In the genomic region with DNA sequence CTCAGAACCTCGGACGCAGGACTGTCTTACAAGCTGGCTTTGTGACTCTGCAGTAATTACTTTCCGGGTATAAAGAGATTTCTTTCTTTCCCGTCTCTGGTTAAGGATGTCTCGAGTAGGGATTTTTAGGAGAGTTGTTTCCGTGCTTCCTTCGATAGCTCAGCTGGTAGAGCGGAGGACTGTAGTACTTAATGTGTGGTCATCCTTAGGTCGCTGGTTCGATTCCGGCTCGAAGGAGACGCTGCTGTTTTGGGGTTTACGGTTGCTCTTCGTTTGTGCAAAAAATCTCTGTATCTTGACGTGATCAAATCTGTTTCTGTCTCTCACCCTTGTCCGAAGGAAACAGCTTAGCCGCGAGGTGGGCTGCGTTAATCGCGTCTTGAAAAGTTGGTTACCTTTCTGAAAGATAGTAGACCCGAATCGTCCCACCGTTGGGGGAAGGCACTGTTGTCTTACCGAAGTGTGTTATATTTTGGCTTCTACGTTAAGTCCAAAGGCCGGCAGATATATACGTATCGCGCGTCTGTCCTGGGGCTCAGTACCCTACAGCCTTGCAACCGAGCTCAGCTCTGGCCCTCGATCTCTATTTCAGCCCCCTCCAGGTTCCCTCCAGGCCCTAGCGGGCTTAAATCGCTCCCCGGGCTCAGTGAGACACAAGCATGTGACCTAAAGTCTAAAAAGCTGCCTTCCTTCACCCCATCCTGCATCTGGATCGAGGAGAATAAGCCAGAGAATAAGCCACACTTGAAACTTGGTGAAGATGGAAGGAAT, we compare ENCODE assay signal across 7 cellular contexts. TPM values are rescaled to one million over a fixed set of nuclear protein-coding genes. Genes with fewer than 3 reads are reported as not detected.
DNase-seq lines count a peak whose midpoint lies in the region; ATAC-seq, FAIRE-seq and TF ChIP-seq lines count a peak whose summit lies in the region.

No MANE protein-coding gene starts in this region.

- H3K4me3 ChIP-seq in kidney epithelial cell (ENCODE audit: low read depth, low read length) = peak overlapping the region; percentile 63

- POLR2A ChIA-PET in WTC11 (lab: Charles Lee) = interaction anchor here (0.8 to 3.6 kb wide), 3 partner anchors 26 to 341 kb away, joined by 3 to 24 read pairs (median 7); a partner anchor contains a TSS

- no peaks in the 10 kb centered on the region for H3K27me3 ChIP-seq in kidney epithelial cell (ENCODE audit: control insufficient read depth, insufficient read depth, low read length)

- no peak for TF ChIP-seq POLR2A in GM12892 (IDR thresholded peaks at IDR 0.05; ENCODE audit: low read depth, low read length)

- TF ChIP-seq CTCF in WTC11 (IDR thresholded peaks at IDR 0.05) (no peak), kidney epithelial cell (IDR thresholded peaks at IDR 0.05; ENCODE audit: insufficient read depth, low read length, poor library complexity, severe bottlenecking) (no peak)

- H3K27me3 Mint-ChIP-seq in WTC11 (ENCODE audit: low read depth) = peaks cover 10% of the 10 kb centered on the region
- H3K27me3 Mint-ChIP-seq in central memory CD8-positive, alpha-beta T cell = no peaks in the 10 kb centered on the region

- H3K36me3 Mint-ChIP-seq in WTC11 = no peaks in the 10 kb centered on the region
- no peaks in the 10 kb centered on the region for H3K36me3 Mint-ChIP-seq in central memory CD8-positive, alpha-beta T cell (ENCODE audit: insufficient read depth)

- H3K4me3 Mint-ChIP-seq in WTC11 = no peak overlapping the region
- no peak overlapping the region for H3K4me3 Mint-ChIP-seq in central memory CD8-positive, alpha-beta T cell

- ATAC-seq in HG02763 (IDR thresholded peaks at IDR 0.05; ENCODE audit: unreplicated experiment) = peak; percentile 19
- ATAC-seq in WTC11 = peak; percentile 55
- ATAC-seq in central memory CD8-positive, alpha-beta T cell (replicated peaks; ENCODE audit: extremely low read depth, poor library complexity, severe bottlenecking) = peak; percentile 52

- CTCF ChIA-PET in WTC11 (lab: Charles Lee) = interaction anchor here (0.8 to 8.1 kb wide), 10 partner anchors 19 to 410 kb away, joined by 3 to 106 read pairs (median 10); no protein-coding TSS in a partner anchor

- no peaks in the 10 kb centered on the region for H3K9me3 Mint-ChIP-seq in WTC11
- no peaks in the 10 kb centered on the region for H3K9me3 Mint-ChIP-seq in central memory CD8-positive, alpha-beta T cell

- no peak overlapping the region for H3K27ac Mint-ChIP-seq in WTC11
- H3K27ac Mint-ChIP-seq in central memory CD8-positive, alpha-beta T cell (ENCODE audit: low read depth) = no peak overlapping the region

- H3K4me1 Mint-ChIP-seq in WTC11 = peaks cover 25% of the 10 kb centered on the region
- no peaks in the 10 kb centered on the region for H3K4me1 Mint-ChIP-seq in central memory CD8-positive, alpha-beta T cell

- DNase-seq in GM12892 (ENCODE audit: insufficient read length) (no peak), NCI-H2029 treated with DMSO at 0.1 percent for 48 hours (lab: John Stamatoyannopoulos, UW) (peak; percentile 57), WTC11 (ENCODE audit: low spot score) (peak; percentile 83), kidney epithelial cell (ENCODE audit: low read depth) (no peak)
- peak; percentile 61 to 74 for DNase-seq in central memory CD8-positive, alpha-beta T cell (ENCODE audit: low spot score in 2 of 2)
- DNase-seq in stimulated activated CD4-positive, alpha-beta T cell treated with anti-CD3 and anti-CD28 coated beads, Interleukin-15, amount 100 ng/mL, for 24 hours = peak; percentile 89

- H3K36me3 ChIP-seq in kidney epithelial cell (ENCODE audit: control insufficient read depth, insufficient read depth, low read length) = no peaks in the 10 kb centered on the region

- FAIRE-seq in GM12892 (lab: Jason Lieb, UNC) = peak; percentile 92

TF ChIP-seq in WTC11, 78 proteins besides CTCF, POLR2A, EP300 and RAD21:
- 0 out of 2 replicates have a peak, but pooled peaks have one; percentile 28 for TF ChIP-seq SMAD3 (CRISPR knock-in tag; IDR thresholded peaks at IDR 0.05; ENCODE audit: borderline replicate concordance)
- TF ChIP-seq, protein P1, sequence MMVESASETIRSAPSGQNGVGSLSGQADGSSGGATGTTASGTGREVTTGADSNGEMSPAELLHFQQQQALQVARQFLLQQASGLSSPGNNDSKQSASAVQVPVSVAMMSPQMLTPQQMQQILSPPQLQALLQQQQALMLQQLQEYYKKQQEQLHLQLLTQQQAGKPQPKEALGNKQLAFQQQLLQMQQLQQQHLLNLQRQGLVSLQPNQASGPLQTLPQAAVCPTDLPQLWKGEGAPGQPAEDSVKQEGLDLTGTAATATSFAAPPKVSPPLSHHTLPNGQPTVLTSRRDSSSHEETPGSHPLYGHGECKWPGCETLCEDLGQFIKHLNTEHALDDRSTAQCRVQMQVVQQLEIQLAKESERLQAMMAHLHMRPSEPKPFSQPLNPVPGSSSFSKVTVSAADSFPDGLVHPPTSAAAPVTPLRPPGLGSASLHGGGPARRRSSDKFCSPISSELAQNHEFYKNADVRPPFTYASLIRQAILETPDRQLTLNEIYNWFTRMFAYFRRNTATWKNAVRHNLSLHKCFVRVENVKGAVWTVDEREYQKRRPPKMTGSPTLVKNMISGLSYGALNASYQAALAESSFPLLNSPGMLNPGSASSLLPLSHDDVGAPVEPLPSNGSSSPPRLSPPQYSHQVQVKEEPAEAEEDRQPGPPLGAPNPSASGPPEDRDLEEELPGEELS (CRISPR knock-in tag; IDR thresholded peaks at IDR 0.05) = peak; percentile 38; the same call in 1 of the 2 replicates
- TF ChIP-seq, protein P2, sequence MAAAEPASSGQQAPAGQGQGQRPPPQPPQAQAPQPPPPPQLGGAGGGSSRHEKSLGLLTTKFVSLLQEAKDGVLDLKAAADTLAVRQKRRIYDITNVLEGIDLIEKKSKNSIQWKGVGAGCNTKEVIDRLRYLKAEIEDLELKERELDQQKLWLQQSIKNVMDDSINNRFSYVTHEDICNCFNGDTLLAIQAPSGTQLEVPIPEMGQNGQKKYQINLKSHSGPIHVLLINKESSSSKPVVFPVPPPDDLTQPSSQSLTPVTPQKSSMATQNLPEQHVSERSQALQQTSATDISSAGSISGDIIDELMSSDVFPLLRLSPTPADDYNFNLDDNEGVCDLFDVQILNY (CRISPR knock-in tag; IDR thresholded peaks at IDR 0.05) = no peak
- TF ChIP-seq, protein P3, sequence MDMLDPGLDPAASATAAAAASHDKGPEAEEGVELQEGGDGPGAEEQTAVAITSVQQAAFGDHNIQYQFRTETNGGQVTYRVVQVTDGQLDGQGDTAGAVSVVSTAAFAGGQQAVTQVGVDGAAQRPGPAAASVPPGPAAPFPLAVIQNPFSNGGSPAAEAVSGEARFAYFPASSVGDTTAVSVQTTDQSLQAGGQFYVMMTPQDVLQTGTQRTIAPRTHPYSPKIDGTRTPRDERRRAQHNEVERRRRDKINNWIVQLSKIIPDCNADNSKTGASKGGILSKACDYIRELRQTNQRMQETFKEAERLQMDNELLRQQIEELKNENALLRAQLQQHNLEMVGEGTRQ (CRISPR knock-in tag; IDR thresholded peaks at IDR 0.05) = peak; percentile 3; the same call in 1 of the 2 replicates
- no peak for TF ChIP-seq GTF2I (CRISPR knock-in tag; conservative IDR thresholded peaks at IDR 0.05)
- TF ChIP-seq, protein P4, sequence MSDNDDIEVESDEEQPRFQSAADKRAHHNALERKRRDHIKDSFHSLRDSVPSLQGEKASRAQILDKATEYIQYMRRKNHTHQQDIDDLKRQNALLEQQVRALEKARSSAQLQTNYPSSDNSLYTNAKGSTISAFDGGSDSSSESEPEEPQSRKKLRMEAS (CRISPR knock-in tag; IDR thresholded peaks at IDR 0.05) = no peak
- TF ChIP-seq, protein P5, sequence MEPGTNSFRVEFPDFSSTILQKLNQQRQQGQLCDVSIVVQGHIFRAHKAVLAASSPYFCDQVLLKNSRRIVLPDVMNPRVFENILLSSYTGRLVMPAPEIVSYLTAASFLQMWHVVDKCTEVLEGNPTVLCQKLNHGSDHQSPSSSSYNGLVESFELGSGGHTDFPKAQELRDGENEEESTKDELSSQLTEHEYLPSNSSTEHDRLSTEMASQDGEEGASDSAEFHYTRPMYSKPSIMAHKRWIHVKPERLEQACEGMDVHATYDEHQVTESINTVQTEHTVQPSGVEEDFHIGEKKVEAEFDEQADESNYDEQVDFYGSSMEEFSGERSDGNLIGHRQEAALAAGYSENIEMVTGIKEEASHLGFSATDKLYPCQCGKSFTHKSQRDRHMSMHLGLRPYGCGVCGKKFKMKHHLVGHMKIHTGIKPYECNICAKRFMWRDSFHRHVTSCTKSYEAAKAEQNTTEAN (CRISPR knock-in tag; IDR thresholded peaks at IDR 0.05) = 0 out of 2 replicates have a peak, but pooled peaks have one; percentile 11
- 0 out of 2 replicates have a peak, but pooled peaks have one; percentile 20 for TF ChIP-seq CREM (CRISPR knock-in tag; IDR thresholded peaks at IDR 0.05)
- no peak for TF ChIP-seq TCF7 (CRISPR knock-in tag; IDR thresholded peaks at IDR 0.05; ENCODE audit: low read depth)

RNA-seq across cellular contexts. Expression of a gene that starts 1.1 kb away (rescaled TPM):
- 1.8 TPM for polyA plus RNA-seq in GM12892 (2012; ENCODE audit: missing spikeins)
- total RNA-seq in WTC11 (2021) = 1.0 to 2.8 TPM (median 2.4 TPM) in 3 replicates
- 4.2 and 5.6 TPM in 2 replicates for total RNA-seq in kidney epithelial cell

RNA-seq across cellular contexts. Expression of a gene that starts 5.3 kb away (rescaled TPM):
- polyA plus RNA-seq in GM12892 (2012; ENCODE audit: missing spikeins) = 1.2 TPM
- total RNA-seq in WTC11 (2021) = 4.8 to 5.2 TPM (median 4.9 TPM) in 3 replicates
- 0.14 and 1.1 TPM in 2 replicates for total RNA-seq in kidney epithelial cell

RNA-seq across cellular contexts. Expression of a gene that starts 41.8 kb away (rescaled TPM):
- not detected for polyA plus RNA-seq in GM12892 (2012; ENCODE audit: missing spikeins)
- not detected in 3 replicates for total RNA-seq in WTC11 (2021)
- not detected in 2 replicates for total RNA-seq in kidney epithelial cell

Comparison
In these comparisons a context has a peak if more than half of its experiments do, and no peak if none do; other contexts are left out.
1. DNase-seq: peak in NCI-H2029 treated with DMSO at 0.1 percent for 48 hours (single experiment), WTC11 (single experiment), central memory CD8-positive, alpha-beta T cell (2 of 2) and stimulated activated CD4-positive, alpha-beta T cell treated with anti-CD3 and anti-CD28 coated beads, Interleukin-15, amount 100 ng/mL, for 24 hours (single experiment); none in GM12892 (single experiment) and kidney epithelial cell (single experiment).
2. Peak in every context shown above with its lines, with median percentiles within 50 percentile points of each other: ATAC-seq.